9 cellular contexts compared by ENCODE assay signal in genomic region chr16:58464047-58464915, GRCh38. TPM values are rescaled to one million over a fixed set of nuclear protein-coding genes. Genes with fewer than 3 reads are reported as not detected.
DNase-seq lines count a peak whose midpoint lies in the region; ATAC-seq lines count a peak whose summit lies in the region.
"Had no signal": no experiment of that assay in that cellular context is flagged by ENCODE, and none has a peak within 500 bp of the region (broad histone marks: within the 10 kb centered on the region; RNA-seq: fewer than 3 reads in every experiment).

No MANE protein-coding gene starts in this region.

- POLR2A ChIA-PET in activated CD4-positive, alpha-beta T cell treated with anti-CD3 and anti-CD28 coated beads, Interleukin-2, amount 10 ng/mL, durations not matched to agents 7 days and 5 days (lab: Charles Lee) = no interaction called here
- POLR2A ChIA-PET in activated naive CD8-positive, alpha-beta T cell treated with anti-CD3 and anti-CD28 coated beads, Interleukin-2, amount 10 ng/mL, durations not matched to agents 7 days and 5 days (lab: Charles Lee) = no interaction called here

- H3K4me3 ChIP-seq in iPS-15b (ENCODE audit: low read depth, low read length) = peak overlapping the region; percentile 71

- no peaks in the 10 kb centered on the region for H3K9me3 ChIP-seq in iPS-15b (ENCODE audit: control insufficient read depth, insufficient read depth, low read length)

- H3K4me3 Mint-ChIP-seq in activated CD4-positive, alpha-beta T cell treated with anti-CD3 and anti-CD28 coated beads, Interleukin-2, amount 10 ng/mL, durations not matched to agents 7 days and 5 days = peak overlapping the region; percentile 49
- peak overlapping the region; percentile 50 for H3K4me3 Mint-ChIP-seq in activated naive CD8-positive, alpha-beta T cell treated with anti-CD3 and anti-CD28 coated beads, Interleukin-2, amount 10 ng/mL, durations not matched to agents 7 days and 5 days
- H3K4me3 Mint-ChIP-seq: T-helper 1 cell treated with Interleukin-12 subunit alpha and Interleukin-12 subunit beta and Interleukin-4 antibody, amounts not matched to agents 30 μg/mL and 1 μg/mL, for 36 hours had no signal

- peaks cover 2% of the 10 kb centered on the region for H3K4me1 ChIP-seq in iPS-15b (ENCODE audit: control insufficient read depth, insufficient read depth, low read length)

- H3K4me1 Mint-ChIP-seq in activated CD4-positive, alpha-beta T cell treated with anti-CD3 and anti-CD28 coated beads, Interleukin-2, amount 10 ng/mL, durations not matched to agents 7 days and 5 days = peaks cover 3% of the 10 kb centered on the region
- peaks cover 3% of the 10 kb centered on the region for H3K4me1 Mint-ChIP-seq in activated naive CD8-positive, alpha-beta T cell treated with anti-CD3 and anti-CD28 coated beads, Interleukin-2, amount 10 ng/mL, durations not matched to agents 7 days and 5 days

- no peaks in the 10 kb centered on the region for H3K36me3 Mint-ChIP-seq in activated CD4-positive, alpha-beta T cell treated with anti-CD3 and anti-CD28 coated beads, Interleukin-2, amount 10 ng/mL, durations not matched to agents 7 days and 5 days (ENCODE audit: low read depth)
- no peaks in the 10 kb centered on the region for H3K36me3 Mint-ChIP-seq in activated naive CD8-positive, alpha-beta T cell treated with anti-CD3 and anti-CD28 coated beads, Interleukin-2, amount 10 ng/mL, durations not matched to agents 7 days and 5 days

- H3K27me3 Mint-ChIP-seq in activated CD4-positive, alpha-beta T cell treated with anti-CD3 and anti-CD28 coated beads, Interleukin-2, amount 10 ng/mL, durations not matched to agents 7 days and 5 days = peaks cover 56% of the 10 kb centered on the region
- H3K27me3 Mint-ChIP-seq in activated naive CD8-positive, alpha-beta T cell treated with anti-CD3 and anti-CD28 coated beads, Interleukin-2, amount 10 ng/mL, durations not matched to agents 7 days and 5 days = peaks cover 63% of the 10 kb centered on the region

- CTCF ChIA-PET in activated CD4-positive, alpha-beta T cell treated with anti-CD3 and anti-CD28 coated beads, Interleukin-2, amount 10 ng/mL, durations not matched to agents 7 days and 5 days (lab: Charles Lee) = no interaction called here

- no peaks in the 10 kb centered on the region for H3K9me3 Mint-ChIP-seq in activated CD4-positive, alpha-beta T cell treated with anti-CD3 and anti-CD28 coated beads, Interleukin-2, amount 10 ng/mL, durations not matched to agents 7 days and 5 days
- no peaks in the 10 kb centered on the region for H3K9me3 Mint-ChIP-seq in activated naive CD8-positive, alpha-beta T cell treated with anti-CD3 and anti-CD28 coated beads, Interleukin-2, amount 10 ng/mL, durations not matched to agents 7 days and 5 days
- H3K9me3 Mint-ChIP-seq: T-helper 1 cell treated with Interleukin-12 subunit alpha and Interleukin-12 subunit beta and Interleukin-4 antibody, amounts not matched to agents 30 μg/mL and 1 μg/mL, for 36 hours had no signal

- H3K27me3 ChIP-seq in iPS-15b (ENCODE audit: control insufficient read depth, insufficient read depth, low read length) = peaks cover 48% of the 10 kb centered on the region

- DNase-seq in activated CD4-positive, alpha-beta T cell treated with anti-CD3 and anti-CD28 coated beads, Interleukin-2, amount 10 ng/mL, durations not matched to agents 7 days and 5 days = no peak
- DNase-seq in activated CD4-positive, alpha-beta T cell treated with anti-CD3 and anti-CD28 coated beads for 1 hour = no peak
- no peak for DNase-seq in activated naive CD8-positive, alpha-beta T cell treated with anti-CD3 and anti-CD28 coated beads, Interleukin-2, amount 10 ng/mL, durations not matched to agents 7 days and 5 days
- DNase-seq in stimulated activated naive CD8-positive, alpha-beta T cell treated with anti-CD3 and anti-CD28 coated beads, Interleukin-15, Interleukin-2, amounts not matched to agents 100 U/mL and 50 U/mL, for 24 hours = peak; percentile 14
- DNase-seq in mesenteric fat pad (ENCODE audit: low spot score) (no peak), T1000 (lab: John Stamatoyannopoulos, UW) (no peak), RKO (ENCODE audit: low spot score) (no peak)

- H3K27ac Mint-ChIP-seq in activated CD4-positive, alpha-beta T cell treated with anti-CD3 and anti-CD28 coated beads, Interleukin-2, amount 10 ng/mL, durations not matched to agents 7 days and 5 days = no peak overlapping the region
- H3K27ac Mint-ChIP-seq in activated naive CD8-positive, alpha-beta T cell treated with anti-CD3 and anti-CD28 coated beads, Interleukin-2, amount 10 ng/mL, durations not matched to agents 7 days and 5 days = no peak overlapping the region
- H3K27ac Mint-ChIP-seq: T-helper 1 cell treated with Interleukin-12 subunit alpha and Interleukin-12 subunit beta and Interleukin-4 antibody, amounts not matched to agents 30 μg/mL and 1 μg/mL, for 36 hours had no signal

- H3K36me3 ChIP-seq in iPS-15b (ENCODE audit: control insufficient read depth, insufficient read depth, low read length) = no peaks in the 10 kb centered on the region

- ATAC-seq in activated naive CD8-positive, alpha-beta T cell treated with anti-CD3 and anti-CD28 coated beads, Interleukin-2, amount 10 ng/mL, durations not matched to agents 7 days and 5 days (ENCODE audit: low read depth) = no peak
- no peak for ATAC-seq in stimulated activated naive CD8-positive, alpha-beta T cell treated with anti-CD3 and anti-CD28 coated beads, Interleukin-15, Interleukin-2, amounts not matched to agents 100 U/mL and 50 U/mL, for 24 hours

- H3K9ac ChIP-seq in iPS-15b (ENCODE audit: low read depth, low read length) = peak overlapping the region; percentile 24

RNA-seq across cellular contexts. Expression of gene NDRG4, which starts 35.7 kb away (rescaled TPM):
- total RNA-seq in activated CD4-positive, alpha-beta T cell treated with anti-CD3 and anti-CD28 coated beads, Interleukin-2, amount 10 ng/mL, durations not matched to agents 7 days and 5 days = under 1 TPM; 0.69 to 0.97 TPM
- total RNA-seq in activated naive CD8-positive, alpha-beta T cell treated with anti-CD3 and anti-CD28 coated beads, Interleukin-2, amount 10 ng/mL, durations not matched to agents 7 days and 5 days = 1 to 10 TPM; 3.2 to 4.1 TPM
- 2.8 TPM for total RNA-seq in mesenteric fat pad

RNA-seq across cellular contexts. Expression of gene SETD6, which starts 51.0 kb away (rescaled TPM):
- 10 to 100 TPM; 14.7 to 15.3 TPM for total RNA-seq in activated CD4-positive, alpha-beta T cell treated with anti-CD3 and anti-CD28 coated beads, Interleukin-2, amount 10 ng/mL, durations not matched to agents 7 days and 5 days
- 10 to 100 TPM; 19.1 to 23.5 TPM for total RNA-seq in activated naive CD8-positive, alpha-beta T cell treated with anti-CD3 and anti-CD28 coated beads, Interleukin-2, amount 10 ng/mL, durations not matched to agents 7 days and 5 days
- 12.3 TPM for total RNA-seq in mesenteric fat pad
